In the genomic region with DNA sequence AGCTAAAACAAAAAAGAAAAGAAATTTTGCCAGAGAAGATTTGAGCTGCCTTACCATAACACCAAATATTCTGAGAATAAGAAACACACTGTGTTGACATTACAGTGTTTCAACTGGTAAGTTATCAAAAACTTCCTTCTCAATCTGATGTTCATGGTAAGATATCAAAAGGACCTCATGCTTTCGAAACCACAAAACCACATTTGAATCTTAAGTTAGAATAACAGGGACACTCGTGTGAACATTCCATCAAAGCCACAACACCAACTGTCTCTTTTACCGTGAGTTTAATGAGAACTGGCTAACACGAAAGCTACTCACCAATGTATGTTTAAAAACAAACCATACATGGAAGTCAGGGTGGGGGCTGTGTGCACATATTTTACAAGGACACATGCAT, we compare ENCODE assay signal across 20 cellular contexts.
DNase-seq lines count a peak whose midpoint lies in the region; ATAC-seq and TF ChIP-seq lines count a peak whose summit lies in the region.
"Had no signal": no experiment of that assay in that cellular context is flagged by ENCODE, and none has a peak within 500 bp of the region (broad histone marks: within the 10 kb centered on the region; RNA-seq: fewer than 3 reads in every experiment).

No MANE protein-coding gene starts in this region.

- H3K9me3 ChIP-seq in psoas muscle = no peaks in the 10 kb centered on the region
- H3K9me3 ChIP-seq: esophagus muscularis mucosa, SK-N-SH, tibial nerve had no signal

- in situ Hi-C loops in brain microvascular endothelial cell (cut with HindIII; ENCODE audit: low pct_ligation_motif_present, low sequenced_read_pairs) (no loop called here), G401 (cut with HindIII; ENCODE audit: low sequenced_read_pairs) (no loop called here)

- H3K36me3 ChIP-seq in brain microvascular endothelial cell (replicated peaks) = no peaks in the 10 kb centered on the region
- no peaks in the 10 kb centered on the region for H3K36me3 ChIP-seq in psoas muscle (ENCODE audit: insufficient read depth in 1 of 2, low read depth in 1 of 2)
- H3K36me3 ChIP-seq: esophagus muscularis mucosa, tibial nerve had no signal

- peaks cover 11% of the 10 kb centered on the region for H3K27me3 ChIP-seq in brain microvascular endothelial cell (replicated peaks)
- no peaks in the 10 kb centered on the region for H3K27me3 ChIP-seq in psoas muscle (ENCODE audit: insufficient read depth in 3 of 3, low read length in 2 of 3)
- H3K27me3 ChIP-seq: esophagus muscularis mucosa, tibial nerve had no signal

- ATAC-seq in HG02973 (IDR thresholded peaks at IDR 0.05; ENCODE audit: unreplicated experiment) (no peak), psoas muscle (no peak)
- ATAC-seq: stimulated activated naive B cell treated with anti-CD40 and anti-IgM and Interleukin-4, amounts not matched to agents 10 μg/mL and 1 μg/mL and 100 μg/mL, for 72 hours had no signal

- H3K4me3 ChIP-seq in NB4 (ENCODE audit: low read depth, low read length) (no peak overlapping the region), brain microvascular endothelial cell (ENCODE audit: low read depth, low read length) (no peak overlapping the region), psoas muscle (no peak overlapping the region)
- H3K4me3 ChIP-seq: esophagus muscularis mucosa, tibial nerve had no signal

- TF ChIP-seq POLR2A in NB4 (IDR thresholded peaks at IDR 0.05; ENCODE audit: extremely low read depth, insufficient read length) = no peak

- peak; percentile 62 for DNase-seq in H4 (ENCODE audit: low spot score)
- DNase-seq in NB4 (ENCODE audit: low read depth) = peak; percentile 19
- DNase-seq in brain microvascular endothelial cell = peak; percentile 77
- DNase-seq in non-pigmented ciliary epithelial cell (ENCODE audit: low read depth) = peak; percentile 37
- DNase-seq in G401 (ENCODE audit: low spot score) = no peak
- DNase-seq in EL = no peak
- DNase-seq in psoas muscle = no peak
- DNase-seq: anterior cingulate cortex; kidney; NCI-H1436 treated with DMSO at 0.1 percent for 48 hours; NCI-H345; occipital lobe; SK-N-SH; small intestine; stimulated activated naive B cell treated with anti-CD40 and anti-IgM and Interleukin-4, amounts not matched to agents 10 μg/mL and 1 μg/mL and 100 μg/mL, for 72 hours had no signal

- 34 to 52% (median 41%) methylated on average over 4 of the region's 4 CpGs for WGBS in psoas muscle, 3 donors

- H3K27ac ChIP-seq in brain microvascular endothelial cell (no peak overlapping the region), psoas muscle (no peak overlapping the region)
- H3K27ac ChIP-seq: C4-2B, esophagus muscularis mucosa, tibial nerve, VCaP had no signal

- H3K4me1 ChIP-seq in psoas muscle = no peaks in the 10 kb centered on the region
- H3K4me1 ChIP-seq: esophagus muscularis mucosa had no signal

- TF ChIP-seq CTCF in NB4 (IDR thresholded peaks at IDR 0.05; ENCODE audit: low read depth, low read length) = no peak
- TF ChIP-seq CTCF in brain microvascular endothelial cell (IDR thresholded peaks at IDR 0.05; ENCODE audit: low read depth, low read length, missing control alignments) = no peak
- no peak for TF ChIP-seq CTCF in psoas muscle (IDR thresholded peaks at IDR 0.05)

- intact Hi-C loops in psoas muscle (cut with DNase I) = no loop called here

Comparison
In these comparisons a context has a peak if more than half of its experiments do, and no peak if none do; other contexts are left out.
1. DNase-seq: peak in H4 (single experiment), NB4 (single experiment), brain microvascular endothelial cell (single experiment) and non-pigmented ciliary epithelial cell (single experiment); none in G401 (single experiment), EL (single experiment) and psoas muscle (0 of 2).